ENCODE assay signal across 1 cellular context in genomic region chr15:73685981-73686380, GRCh38.
TF ChIP-seq lines count a peak whose summit lies in the region.

No MANE protein-coding gene starts in this region.

TF ChIP-seq in HepG2, 621 proteins besides CTCF, POLR2A, EP300 and RAD21:
- TF ChIP-seq GATAD1 (CRISPR knock-in tag; IDR thresholded peaks at IDR 0.05): no peak
- no peak for TF ChIP-seq ZKSCAN1 (IDR thresholded peaks at IDR 0.05; ENCODE audit: low read length)
- no peak for TF ChIP-seq ZNF232 (CRISPR knock-in tag; IDR thresholded peaks at IDR 0.05; ENCODE audit: borderline replicate concordance)
- TF ChIP-seq POGK (CRISPR knock-in tag; conservative IDR thresholded peaks at IDR 0.05): no peak
- no peak for TF ChIP-seq ZNF772 (CRISPR knock-in tag; IDR thresholded peaks at IDR 0.05)
- TF ChIP-seq ZBTB42 (CRISPR knock-in tag; IDR thresholded peaks at IDR 0.05): no peak
- TF ChIP-seq ZNF280B (CRISPR knock-in tag; IDR thresholded peaks at IDR 0.05; ENCODE audit: borderline replicate concordance): no peak
- no peak for TF ChIP-seq MAF1 (CRISPR knock-in tag; IDR thresholded peaks at IDR 0.05; ENCODE audit: borderline replicate concordance)
- TF ChIP-seq ZNF674 (CRISPR knock-in tag; IDR thresholded peaks at IDR 0.05; ENCODE audit: low read depth): no peak
- TF ChIP-seq ZNF318 (CRISPR knock-in tag; IDR thresholded peaks at IDR 0.05): no peak
- no peak for TF ChIP-seq RFXANK (CRISPR knock-in tag; IDR thresholded peaks at IDR 0.05)
- no peak for TF ChIP-seq RXRB (CRISPR knock-in tag; IDR thresholded peaks at IDR 0.05; ENCODE audit: borderline replicate concordance)
- no peak for TF ChIP-seq ZNF281 (CRISPR knock-in tag; IDR thresholded peaks at IDR 0.05; ENCODE audit: borderline replicate concordance)
